In the genomic region with DNA sequence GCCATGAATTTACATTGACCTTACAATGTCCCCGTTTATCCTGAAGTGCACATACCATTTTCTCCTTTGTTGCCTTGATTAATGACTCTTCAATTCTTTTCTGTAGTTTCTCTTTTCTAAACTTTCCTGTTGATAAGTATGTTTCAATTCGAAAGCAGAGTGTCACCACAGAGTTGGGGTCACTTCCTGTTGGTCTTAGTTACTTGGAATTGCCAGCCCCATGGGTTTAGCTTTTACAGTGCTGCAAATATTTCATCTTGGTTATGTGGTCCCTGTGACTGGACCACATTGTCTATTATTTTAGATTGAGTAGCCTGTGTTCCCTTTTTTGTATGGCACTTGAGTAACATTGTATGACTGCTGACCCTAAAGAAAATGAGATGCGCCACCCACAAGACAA, we compare ENCODE assay signal across 14 cellular contexts.
A peak's percentile ranks its signal among the peaks of the same experiment; 100 is the strongest.
DNase-seq lines count a peak whose midpoint lies in the region; ATAC-seq lines count a peak whose summit lies in the region.
"Had no signal": no experiment of that assay in that cellular context is flagged by ENCODE, and none has a peak within 500 bp of the region (broad histone marks: within the 10 kb centered on the region; RNA-seq: fewer than 3 reads in every experiment).

No MANE protein-coding gene starts in this region.

- H2AFZ ChIP-seq in neuron (ENCODE audit: low read depth, low read length): peak overlapping the region; percentile 13

- DNase-seq in NCI-H2081 treated with DMSO at 0.1 percent for 48 hours (lab: John Stamatoyannopoulos, UW): no peak
- no peak for DNase-seq in NCI-H524 (lab: John Stamatoyannopoulos, UW)
- DNase-seq in H7: no peak
- no peak for DNase-seq in aorta
- DNase-seq: activated naive CD8-positive, alpha-beta T cell treated with anti-CD3 and anti-CD28 coated beads, Interleukin-2, amount 50 U/mL, for 24 hours; CD8-positive, alpha-beta T cell; HFFc6; T-helper 1 cell had no signal

- H3K27me3 ChIP-seq in neuron (ENCODE audit: insufficient read depth, low read length) (no peaks in the 10 kb centered on the region), H7 (ENCODE audit: control insufficient read depth, insufficient read depth, low read length) (no peaks in the 10 kb centered on the region), aorta (ENCODE audit: control insufficient read depth in 1 of 2, insufficient read depth in 2 of 2, low read length in 1 of 2) (no peaks in the 10 kb centered on the region)

- no peak overlapping the region for H3K27ac ChIP-seq in aorta (ENCODE audit: low read depth in 1 of 2, low read length in 2 of 2)

- H3K9me3 ChIP-seq in neuron (ENCODE audit: low read length): no peaks in the 10 kb centered on the region
- no peaks in the 10 kb centered on the region for H3K9me3 ChIP-seq in aorta (ENCODE audit: control insufficient read depth, low read length)

- ATAC-seq in GM18907 (IDR thresholded peaks at IDR 0.05; ENCODE audit: unreplicated experiment) (peak; percentile 89), HG02759 (IDR thresholded peaks at IDR 0.05; ENCODE audit: unreplicated experiment) (peak; percentile 86), HG03469 (IDR thresholded peaks at IDR 0.05; ENCODE audit: unreplicated experiment) (peak; percentile 73), aorta (ENCODE audit: low FRiP score) (no peak)
- ATAC-seq: activated naive CD8-positive, alpha-beta T cell treated with anti-CD3 and anti-CD28 coated beads, Interleukin-2, amount 50 U/mL, for 24 hours; CD8-positive, alpha-beta T cell; sciatic nerve had no signal

- H3K36me3 ChIP-seq in neuron (ENCODE audit: insufficient read depth, low read length): no peaks in the 10 kb centered on the region
- no peaks in the 10 kb centered on the region for H3K36me3 ChIP-seq in H7 (replicated peaks; ENCODE audit: control insufficient read depth, insufficient read depth, low read length)
- no peaks in the 10 kb centered on the region for H3K36me3 ChIP-seq in aorta (ENCODE audit: control insufficient read depth in 1 of 2, insufficient read depth in 2 of 2, low read length in 1 of 2)

- intact Hi-C loops in aorta (cut with DNase I): no loop called here

- WGBS in aorta, 2 donors: 54 to 55% methylated on average over 3 of the region's 3 CpGs

- no peak overlapping the region for H3K4me3 ChIP-seq in neuron (ENCODE audit: low read length)
- H3K4me3 ChIP-seq in H7 (ENCODE audit: insufficient read depth, low read depth, low read length): no peak overlapping the region
- no peak overlapping the region for H3K4me3 ChIP-seq in aorta (ENCODE audit: low read length in 2 of 2)
- H3K4me3 ChIP-seq: lung had no signal

- H3K4me1 ChIP-seq in neuron (ENCODE audit: insufficient read depth, low read length) (peaks cover 6% of the 10 kb centered on the region), aorta (ENCODE audit: control insufficient read depth in 1 of 2, insufficient read depth in 2 of 2, low read length in 2 of 2) (no peaks in the 10 kb centered on the region)
